Comparison of ENCODE assay signal across 8 cellular contexts in the genomic region with DNA sequence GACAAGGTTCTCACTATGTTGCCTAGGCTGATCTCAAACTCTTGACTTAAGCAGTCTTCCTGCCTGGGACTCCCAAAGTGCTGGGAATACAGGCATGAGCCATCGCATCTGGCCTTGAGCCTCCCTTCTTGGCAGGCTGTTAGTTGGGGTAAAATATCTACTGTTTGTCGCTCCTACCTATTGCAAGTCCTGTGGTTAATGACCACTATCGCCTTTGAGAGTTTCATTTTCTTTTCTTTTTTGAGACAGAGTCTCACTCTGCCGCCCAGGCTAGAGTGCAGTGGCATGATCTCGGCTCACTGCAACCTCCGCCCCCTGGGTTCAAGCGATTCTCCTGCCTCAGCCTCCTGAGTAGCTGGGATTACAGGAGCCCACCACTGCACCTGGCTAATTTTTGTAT.
DNase-seq lines count a peak whose midpoint lies in the region; ATAC-seq and TF ChIP-seq lines count a peak whose summit lies in the region.
"Not testable (repeated sequence)": the region's sequence is repeated elsewhere in the genome, so short reads cannot be mapped to it uniquely, and the experiment has no call there.

No MANE protein-coding gene starts in this region.

- H3K4me1 Mint-ChIP-seq in IgD-negative memory B cell = peaks cover 3 to 17% (median 10%) of the 10 kb centered on the region in 3 donors
- H3K4me1 Mint-ChIP-seq in activated CD8-positive, alpha-beta memory T cell treated with anti-CD3 and anti-CD28 coated beads, Interleukin-2, amount 10 ng/mL, durations not matched to agents 7 days and 5 days = peaks cover 37% of the 10 kb centered on the region

- not testable (repeated sequence) for TF ChIP-seq CTCF in left lung (IDR thresholded peaks at IDR 0.05); upper lobe of right lung (IDR thresholded peaks at IDR 0.05)

- not testable (repeated sequence) for H3K27me3 Mint-ChIP-seq in IgD-negative memory B cell; activated CD8-positive, alpha-beta memory T cell treated with anti-CD3 and anti-CD28 coated beads, Interleukin-2, amount 10 ng/mL, durations not matched to agents 7 days and 5 days

- H3K27ac Mint-ChIP-seq in IgD-negative memory B cell = peak overlapping the region in 2 of 3 donors; percentile 85 to 95
- peak overlapping the region; percentile 95 for H3K27ac Mint-ChIP-seq in activated CD8-positive, alpha-beta memory T cell treated with anti-CD3 and anti-CD28 coated beads, Interleukin-2, amount 10 ng/mL, durations not matched to agents 7 days and 5 days

- not testable (repeated sequence) for H3K36me3 ChIP-seq in left lung, upper lobe of right lung

- intact Hi-C loops in left lung (cut with DNase I); upper lobe of right lung (cut with DNase I): not testable (repeated sequence)

- H3K9me3 Mint-ChIP-seq in IgD-negative memory B cell; activated CD8-positive, alpha-beta memory T cell treated with anti-CD3 and anti-CD28 coated beads, Interleukin-2, amount 10 ng/mL, durations not matched to agents 7 days and 5 days (ENCODE audit: low read depth): not testable (repeated sequence)

- CTCF ChIA-PET in activated CD8-positive, alpha-beta memory T cell treated with anti-CD3 and anti-CD28 coated beads, Interleukin-2, amount 10 ng/mL, durations not matched to agents 7 days and 5 days (lab: Charles Lee) = interaction anchor here (0.7 to 4.3 kb wide), 9 partner anchors 14 to 232 kb away, joined by 3 to 28 read pairs (median 3); a partner anchor contains a TSS

- ATAC-seq in GM18858 (IDR thresholded peaks at IDR 0.05; ENCODE audit: unreplicated experiment) = peak; percentile 69
- ATAC-seq in GM19467 (IDR thresholded peaks at IDR 0.05; ENCODE audit: unreplicated experiment) = peak; percentile 69
- ATAC-seq in HG02610 (IDR thresholded peaks at IDR 0.05; ENCODE audit: unreplicated experiment) = peak; percentile 71
- peak; percentile 74 for ATAC-seq in HG03097 (IDR thresholded peaks at IDR 0.05; ENCODE audit: low FRiP score, unreplicated experiment)
- ATAC-seq in activated CD8-positive, alpha-beta memory T cell treated with anti-CD3 and anti-CD28 coated beads, Interleukin-2, amount 10 ng/mL, durations not matched to agents 7 days and 5 days = peak; percentile 13
- not testable (repeated sequence) for ATAC-seq in left lung, upper lobe of right lung

- H3K27ac ChIP-seq in left lung (peak overlapping the region; percentile 53 to 67), upper lobe of right lung (peak overlapping the region; percentile 61)

- peak overlapping the region in 2 of 4 donors; percentile 49 to 66 for H3K4me3 Mint-ChIP-seq in IgD-negative memory B cell
- peak overlapping the region; percentile 36 for H3K4me3 Mint-ChIP-seq in activated CD8-positive, alpha-beta memory T cell treated with anti-CD3 and anti-CD28 coated beads, Interleukin-2, amount 10 ng/mL, durations not matched to agents 7 days and 5 days

- not testable (repeated sequence) for H3K4me1 ChIP-seq in left lung, upper lobe of right lung

- H3K4me3 ChIP-seq in left lung, upper lobe of right lung: not testable (repeated sequence)

- H3K36me3 Mint-ChIP-seq in IgD-negative memory B cell; activated CD8-positive, alpha-beta memory T cell treated with anti-CD3 and anti-CD28 coated beads, Interleukin-2, amount 10 ng/mL, durations not matched to agents 7 days and 5 days: not testable (repeated sequence)

- H3K9me3 ChIP-seq in left lung, upper lobe of right lung: not testable (repeated sequence)

- H3K27me3 ChIP-seq in left lung, upper lobe of right lung: not testable (repeated sequence)

- DNase-seq in activated CD8-positive, alpha-beta memory T cell treated with anti-CD3 and anti-CD28 coated beads, Interleukin-2, amount 10 ng/mL, durations not matched to agents 7 days and 5 days = peak; percentile 45
- not testable (repeated sequence) for DNase-seq in left lung, upper lobe of right lung
